In genomic region chr4:154626793-154627484, GRCh38 we compare ENCODE assay signal across 8 cellular contexts. TPM values are rescaled to one million over a fixed set of nuclear protein-coding genes. Genes with fewer than 3 reads are reported as not detected.
DNase-seq lines count a peak whose midpoint lies in the region; ATAC-seq and TF ChIP-seq lines count a peak whose summit lies in the region.

No MANE protein-coding gene starts in this region.

- no peak overlapping the region for H3K27ac ChIP-seq in left ventricle myocardium inferior (replicated peaks)
- H3K27ac ChIP-seq in psoas muscle: no peak overlapping the region

- ATAC-seq in HG02884 (IDR thresholded peaks at IDR 0.05; ENCODE audit: unreplicated experiment): peak; percentile 95
- peak in 3 of 4 donors; percentile 47 to 73 (median 65) for ATAC-seq in psoas muscle

- TF ChIP-seq CTCF in left ventricle myocardium inferior (IDR thresholded peaks at IDR 0.05; ENCODE audit: borderline replicate concordance) (peak; percentile 51), psoas muscle (IDR thresholded peaks at IDR 0.05) (peak; percentile 28)

- peak; percentile 73 for DNase-seq in activated effector memory CD4-positive, alpha-beta T cell treated with anti-CD3 and anti-CD28 coated beads, Interleukin-2, amount 50 U/mL, for 16 hours
- no peak for DNase-seq in activated effector memory CD4-positive, alpha-beta T cell treated with Interleukin-2 at 50 U/mL for 16 hours
- DNase-seq in NCI-H526 treated with DMSO at 0.1 percent for 48 hours (lab: John Stamatoyannopoulos, UW) (peak; percentile 64), left ventricle myocardium inferior (peak; percentile 23), psoas muscle (peak; percentile 27 to 56), epidermal melanocyte (ENCODE audit: insufficient read length, low spot score) (no peak)
- DNase-seq in activated naive CD4-positive, alpha-beta T cell treated with anti-CD3 and anti-CD28 coated beads, Interleukin-2, amount 50 U/mL, for 16 hours: peak; percentile 56

- H3K36me3 ChIP-seq in left ventricle myocardium inferior: no peaks in the 10 kb centered on the region
- no peaks in the 10 kb centered on the region for H3K36me3 ChIP-seq in psoas muscle (ENCODE audit: insufficient read depth in 1 of 2, low read depth in 1 of 2)

- WGBS in psoas muscle, 3 donors: 4 to 6% (median 5%) methylated on average over 46 to 48 of the region's 48 CpGs

- intact Hi-C loops in left ventricle myocardium inferior (cut with micrococcal nuclease): loop anchor here (10.0 kb wide), 1 partner anchor 72 kb away; the partner anchor contains the start of gene PLRG1
- intact Hi-C loops in psoas muscle (cut with DNase I): no loop called here

- H3K9me3 ChIP-seq in left ventricle myocardium inferior (replicated peaks) (no peaks in the 10 kb centered on the region), psoas muscle (no peaks in the 10 kb centered on the region)

- H3K27me3 ChIP-seq in left ventricle myocardium inferior (ENCODE audit: low read depth): peaks cover 68% of the 10 kb centered on the region
- H3K27me3 ChIP-seq in psoas muscle (ENCODE audit: insufficient read depth in 3 of 3, low read length in 2 of 3): peaks cover 0 to 27% (median 0%) of the 10 kb centered on the region in 3 donors

- peaks cover 8% of the 10 kb centered on the region for H3K4me1 ChIP-seq in left ventricle myocardium inferior
- peaks cover 4% of the 10 kb centered on the region for H3K4me1 ChIP-seq in psoas muscle

- peak overlapping the region; percentile 54 for H3K4me3 ChIP-seq in left ventricle myocardium inferior
- peak overlapping the region; percentile 49 for H3K4me3 ChIP-seq in psoas muscle

RNA-seq across cellular contexts. Expression of gene FGG, which starts 14.5 kb away (rescaled TPM):
- total RNA-seq in left ventricle myocardium inferior (not detected), psoas muscle (under 1 TPM in 2 of 4 donors, not detected in 2; 0.75 to 0.84 TPM)
- polyA plus RNA-seq in psoas muscle: under 1 TPM in 1 of 3 donors, not detected in 2; 0.04 TPM

RNA-seq across cellular contexts. Expression of gene FGA, which starts 36.4 kb away (rescaled TPM):
- total RNA-seq in left ventricle myocardium inferior: not detected
- under 1 TPM in 2 of 4 donors, not detected in 2; 0.79 to 0.83 TPM for total RNA-seq in psoas muscle
- polyA plus RNA-seq in psoas muscle: not detected

Comparison
In these comparisons a context has a peak if more than half of its experiments do, and no peak if none do; other contexts are left out.
1. DNase-seq: peak in activated effector memory CD4-positive, alpha-beta T cell treated with anti-CD3 and anti-CD28 coated beads, Interleukin-2, amount 50 U/mL, for 16 hours (single experiment), NCI-H526 treated with DMSO at 0.1 percent for 48 hours (single experiment), activated naive CD4-positive, alpha-beta T cell treated with anti-CD3 and anti-CD28 coated beads, Interleukin-2, amount 50 U/mL, for 16 hours (single experiment), left ventricle myocardium inferior (single experiment) and psoas muscle (2 of 2); none in activated effector memory CD4-positive, alpha-beta T cell treated with Interleukin-2 at 50 U/mL for 16 hours (single experiment) and epidermal melanocyte (single experiment).